8 cellular contexts compared by ENCODE assay signal in the genomic region with DNA sequence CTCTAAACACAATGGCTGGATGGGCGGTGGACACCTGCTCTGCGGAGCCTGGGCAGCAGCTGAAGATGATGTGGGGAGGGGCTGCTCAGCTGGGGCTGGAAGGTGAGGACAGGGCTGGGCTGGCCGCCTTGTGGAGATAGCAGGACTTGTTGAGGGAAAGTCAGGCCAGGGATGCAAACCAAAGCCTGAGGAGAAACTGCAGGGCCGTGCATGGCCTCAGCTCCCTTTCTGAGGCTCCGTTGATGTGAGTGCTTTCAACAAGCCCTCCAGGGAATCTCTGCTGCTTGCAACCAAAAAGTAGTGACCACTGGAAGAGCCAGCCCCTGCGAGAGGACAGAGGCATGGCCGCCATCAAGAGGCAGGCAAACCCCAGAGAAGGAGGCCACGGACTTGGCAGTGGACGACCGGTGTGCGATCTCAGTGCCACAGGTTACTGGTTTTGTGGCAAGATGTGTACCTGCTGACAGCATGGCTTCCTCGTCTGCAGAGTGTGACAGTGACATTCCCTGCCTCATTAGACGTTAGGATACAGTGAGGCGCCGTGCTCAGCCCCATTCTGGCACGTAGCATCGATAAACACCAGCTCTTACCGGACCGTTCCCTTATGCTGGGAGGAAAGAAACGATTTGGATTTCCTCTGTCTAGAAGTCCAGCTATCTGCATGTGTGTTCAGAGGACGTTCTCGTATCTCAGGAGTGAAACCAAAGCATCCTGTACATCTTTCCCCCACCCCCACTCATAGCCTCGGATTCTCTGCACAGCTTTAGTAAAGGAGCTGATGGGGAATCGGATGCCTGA. TPM values are rescaled to one million over a fixed set of nuclear protein-coding genes. Genes with fewer than 3 reads are reported as not detected.
DNase-seq lines count a peak whose midpoint lies in the region; ATAC-seq, FAIRE-seq and TF ChIP-seq lines count a peak whose summit lies in the region.

No MANE protein-coding gene starts in this region.

- H3K36me3 ChIP-seq in heart right ventricle (no peaks in the 10 kb centered on the region), astrocyte (ENCODE audit: insufficient read depth, low read length) (no peaks in the 10 kb centered on the region), mesendoderm (ENCODE audit: control insufficient read depth, insufficient read depth, low read length) (no peaks in the 10 kb centered on the region), urinary bladder (ENCODE audit: insufficient read depth) (no peaks in the 10 kb centered on the region)

- H3K18ac ChIP-seq in mesendoderm (ENCODE audit: low read length) = no peak overlapping the region

- H3K4ac ChIP-seq in mesendoderm (ENCODE audit: low read depth, low read length) = no peak overlapping the region

- H2BK5ac ChIP-seq in mesendoderm (ENCODE audit: low read length) = no peak overlapping the region

- peaks cover 2% of the 10 kb centered on the region for H3K36me3 Mint-ChIP-seq in astrocyte (ENCODE audit: low read depth, unreplicated experiment)

- peaks cover 72% of the 10 kb centered on the region for H3K27me3 Mint-ChIP-seq in astrocyte (ENCODE audit: low read depth, unreplicated experiment)

- no peak overlapping the region for H3K4me3 Mint-ChIP-seq in astrocyte (ENCODE audit: unreplicated experiment)

- no peaks in the 10 kb centered on the region for H3K79me2 ChIP-seq in astrocyte (ENCODE audit: insufficient read depth, low read length)
- no peaks in the 10 kb centered on the region for H3K79me2 ChIP-seq in mesendoderm (ENCODE audit: control insufficient read depth, insufficient read depth, low read length)

- H3K9ac ChIP-seq in astrocyte (ENCODE audit: low read length) (peak overlapping the region; percentile 62), mesendoderm (ENCODE audit: low read length) (peak overlapping the region; percentile 61)

- no peaks in the 10 kb centered on the region for H3K79me1 ChIP-seq in mesendoderm (ENCODE audit: low read length)

- no peak overlapping the region for H3K23ac ChIP-seq in mesendoderm (ENCODE audit: low read length)

- H4K20me1 ChIP-seq in astrocyte (ENCODE audit: insufficient read depth, low read length) = no peaks in the 10 kb centered on the region

- FAIRE-seq in astrocyte (lab: Jason Lieb, UNC) = no peak

- TF ChIP-seq CTCF in heart right ventricle (IDR thresholded peaks at IDR 0.05) (no peak), astrocyte (IDR thresholded peaks at IDR 0.05; ENCODE audit: insufficient read depth, low read depth, low read length) (no peak), GM20000 (IDR thresholded peaks at IDR 0.05; ENCODE audit: extremely low read depth, missing control alignments) (no peak)

- H2AFZ ChIP-seq in astrocyte (ENCODE audit: low read depth, low read length) = peak overlapping the region; percentile 94

- peak overlapping the region; percentile 95 for H3K4me2 ChIP-seq in astrocyte (ENCODE audit: low read length)
- no peak overlapping the region for H3K4me2 ChIP-seq in mesendoderm (ENCODE audit: low read length)

- H3K4me1 Mint-ChIP-seq in astrocyte (ENCODE audit: low read depth, unreplicated experiment) = peaks cover 6% of the 10 kb centered on the region

- H3K56ac ChIP-seq in mesendoderm (ENCODE audit: low read length) = peak overlapping the region; percentile 84

- WGBS in heart right ventricle, 2 donors = 61 to 63% methylated on average over 24 of the region's 24 CpGs
- no CpG with 5 or more reads among the region's 24 CpGs for WGBS in mesendoderm (ENCODE audit: extremely low coverage, insufficient coverage, low lambda C conversion rate)
- WGBS in urinary bladder = 67% methylated on average over 24 of the region's 24 CpGs

- H3K27me3 ChIP-seq in heart right ventricle (peaks cover 0 to 24% (median 2%) of the 10 kb centered on the region in 7 donors), astrocyte (ENCODE audit: insufficient read depth, low read length) (peaks cover 2% of the 10 kb centered on the region), mesendoderm (ENCODE audit: insufficient read depth, low read length, poor library complexity) (no peaks in the 10 kb centered on the region)

- H3K27ac Mint-ChIP-seq in astrocyte (ENCODE audit: unreplicated experiment) = no peak overlapping the region

- H3K4me3 ChIP-seq in heart right ventricle = peak overlapping the region in 9 of 10 donors; percentile 39 to 64 (median 57)
- H3K4me3 ChIP-seq in astrocyte (ENCODE audit: insufficient read depth, low read depth, low read length) = peak overlapping the region; percentile 56
- no peak overlapping the region for H3K4me3 ChIP-seq in mesendoderm (ENCODE audit: low read length)
- peak overlapping the region; percentile 25 for H3K4me3 ChIP-seq in urinary bladder (ENCODE audit: low read depth, low read length)

- H3K4me1 ChIP-seq in heart right ventricle (peaks cover 0 to 16% (median 10%) of the 10 kb centered on the region in 9 donors), astrocyte (ENCODE audit: insufficient read depth, low read length) (peaks cover 9% of the 10 kb centered on the region), mesendoderm (ENCODE audit: control insufficient read depth, low read depth, low read length) (peaks cover 2% of the 10 kb centered on the region), urinary bladder (ENCODE audit: insufficient read depth) (no peaks in the 10 kb centered on the region)

- H4K5ac ChIP-seq in mesendoderm (ENCODE audit: low read length) = no peak overlapping the region

- ATAC-seq in heart right ventricle = no peak
- no peak for ATAC-seq in Right ventricle myocardium superior (ENCODE audit: poor library complexity)
- ATAC-seq in HG02938 (IDR thresholded peaks at IDR 0.05; ENCODE audit: unreplicated experiment) = no peak

- H2AK5ac ChIP-seq in mesendoderm (ENCODE audit: low read length) = no peak overlapping the region

- no peak overlapping the region for H4K8ac ChIP-seq in mesendoderm (ENCODE audit: low read depth, low read length)

- DNase-seq in heart right ventricle = no peak
- DNase-seq in Right ventricle myocardium superior = no peak
- no peak for DNase-seq in astrocyte (ENCODE audit: low read depth)
- peak; percentile 42 for DNase-seq in mesendoderm
- no peak for DNase-seq in GM20000 (ENCODE audit: low spot score)
- no peak for DNase-seq in NCI-H1436 treated with DMSO at 0.1 percent for 48 hours (lab: John Stamatoyannopoulos, UW)

- no peaks in the 10 kb centered on the region for H3K9me3 Mint-ChIP-seq in astrocyte (ENCODE audit: unreplicated experiment)

- H2BK15ac ChIP-seq in mesendoderm (replicated peaks; ENCODE audit: low read depth) = no peak overlapping the region

- H3K9me3 ChIP-seq in heart right ventricle (no peaks in the 10 kb centered on the region), astrocyte (ENCODE audit: insufficient read depth, low read depth, low read length) (no peaks in the 10 kb centered on the region)

- H3K27ac ChIP-seq in heart right ventricle (no peak overlapping the region), astrocyte (ENCODE audit: low read depth, low read length) (no peak overlapping the region), mesendoderm (ENCODE audit: low read depth, low read length) (no peak overlapping the region), urinary bladder (ENCODE audit: low read depth) (no peak overlapping the region)

- intact Hi-C loops in heart right ventricle (cut with DNase I) (loop anchor here in 1 of 10 donors (5.0 kb wide), 1 partner anchor 743 kb away; no protein-coding TSS in a partner anchor), Right ventricle myocardium superior (cut with DNase I) (loop anchor here (5.0 kb wide), 1 partner anchor 743 kb away; no protein-coding TSS in a partner anchor)

- no peak overlapping the region for H2BK120ac ChIP-seq in mesendoderm (ENCODE audit: low read depth, low read length)

RNA-seq across cellular contexts. Expression of a gene that starts 37.9 kb away (rescaled TPM):
- total RNA-seq in heart right ventricle (10 to 100 TPM in 4 of 10 donors, 1 to 10 TPM in 6; 7.5 to 14.9 (median 9.6) TPM), Right ventricle myocardium superior (6.9 TPM), astrocyte (13.1 and 17.5 TPM in 2 replicates), urinary bladder (34.9 TPM)
- polyA plus RNA-seq in heart right ventricle (10 to 100 TPM; 12.6 to 38.5 TPM), urinary bladder (19.7 TPM)
- 9.5 TPM for polyA plus RNA-seq in mesendoderm (2013, experiment 1 of 2)
- 8.6 TPM for polyA plus RNA-seq in mesendoderm (2013, experiment 2 of 2)

RNA-seq across cellular contexts. Expression of a gene that starts 38.0 kb away (rescaled TPM):
- total RNA-seq in heart right ventricle (1 to 10 TPM in 1 of 10 donors, under 1 TPM in 9; 0.19 to 1.1 (median 0.61) TPM), Right ventricle myocardium superior (0.75 TPM), astrocyte (0.53 and 1.0 TPM in 2 replicates), urinary bladder (2.4 TPM)
- polyA plus RNA-seq in heart right ventricle (1 to 10 TPM in 1 of 2 donors, under 1 TPM in 1; 0.74 to 3.4 TPM), urinary bladder (1.6 TPM)
- 1.8 TPM for polyA plus RNA-seq in mesendoderm (2013, experiment 1 of 2)
- 1.8 TPM for polyA plus RNA-seq in mesendoderm (2013, experiment 2 of 2)
